Comparison of ENCODE assay signal across 12 cellular contexts in genomic region chr19:40567750-40568494, GRCh38. TPM values are rescaled to one million over a fixed set of nuclear protein-coding genes. Genes with fewer than 3 reads are reported as not detected.
A peak's percentile ranks its signal among the peaks of the same experiment; 100 is the strongest.
DNase-seq lines count a peak whose midpoint lies in the region; ATAC-seq and TF ChIP-seq lines count a peak whose summit lies in the region.
"Had no signal": no experiment of that assay in that cellular context is flagged by ENCODE, and none has a peak within 500 bp of the region (broad histone marks: within the 10 kb centered on the region; RNA-seq: fewer than 3 reads in every experiment).

No MANE protein-coding gene starts in this region.

- H3K36me3 ChIP-seq in Caco-2 (ENCODE audit: control insufficient read depth, insufficient read depth, low read length) (no peaks in the 10 kb centered on the region), SK-N-SH (replicated peaks in 1 of 2; ENCODE audit: control insufficient read depth in 1 of 2, insufficient read depth in 2 of 2, low read length in 1 of 2) (no peaks in the 10 kb centered on the region)
- H3K36me3 ChIP-seq: HAP-1, uterus had no signal

- no peak for TF ChIP-seq CTCF in Caco-2 (IDR thresholded peaks at IDR 0.05; ENCODE audit: insufficient read depth in 1 of 2, low read depth in 1 of 2, low read length in 1 of 2, severe bottlenecking in 1 of 2, unreplicated experiment in 1 of 2)
- TF ChIP-seq CTCF in SK-N-SH (IDR thresholded peaks at IDR 0.05), result no peak
- no peak for TF ChIP-seq CTCF in fibroblast of villous mesenchyme (IDR thresholded peaks at IDR 0.05; ENCODE audit: insufficient read depth, low read depth, low read length)
- no peak for TF ChIP-seq CTCF in retinal pigment epithelial cell (conservative IDR thresholded peaks at IDR 0.05; ENCODE audit: low read depth, low read length)
- TF ChIP-seq CTCF in endothelial cell (IDR thresholded peaks at IDR 0.05; ENCODE audit: unreplicated experiment), result no peak
- no peak for TF ChIP-seq CTCF in omental fat pad (IDR thresholded peaks at IDR 0.05)

- H3K4me3 Mint-ChIP-seq in Caco-2 (ENCODE audit: unreplicated experiment) (peak overlapping the region; percentile 14), endothelial cell (ENCODE audit: unreplicated experiment) (no peak overlapping the region)

- no TSS peak for BruUV-seq in Caco-2 (replicated peaks; lab: Mats Ljungman, UMichigan)

- no peaks in the 10 kb centered on the region for H4K20me1 ChIP-seq in SK-N-SH (ENCODE audit: insufficient read depth)

- H3K27me3 Mint-ChIP-seq in Caco-2 (ENCODE audit: insufficient read depth, unreplicated experiment) (peaks cover 8% of the 10 kb centered on the region), endothelial cell (ENCODE audit: unreplicated experiment) (peaks cover 27% of the 10 kb centered on the region)

- no peak for TF ChIP-seq EP300 in SK-N-SH (IDR thresholded peaks at IDR 0.05; ENCODE audit: borderline replicate concordance in 1 of 2, low read depth in 1 of 2, low read length in 1 of 2)

- no peak overlapping the region for H3K9ac ChIP-seq in SK-N-SH

- H3K27ac ChIP-seq in SK-N-SH (ENCODE audit: low read depth in 2 of 2, low read length in 1 of 2), result no peak overlapping the region
- H3K27ac ChIP-seq: uterus, VCaP had no signal

- H3K36me3 Mint-ChIP-seq in Caco-2 (ENCODE audit: insufficient read depth, unreplicated experiment) (peaks cover 5% of the 10 kb centered on the region), endothelial cell (ENCODE audit: low read depth, unreplicated experiment) (no peaks in the 10 kb centered on the region)

- 62% methylated on average over 16 of the region's 70 CpGs for WGBS in SK-N-SH (ENCODE audit: low lambda C conversion rate)

- DNase-seq in Caco-2, result no peak
- DNase-seq in SK-N-SH, result peak; percentile 70
- DNase-seq in fibroblast of villous mesenchyme (ENCODE audit: low read depth), result no peak
- no peak for DNase-seq in retinal pigment epithelial cell (ENCODE audit: low read depth)
- DNase-seq in endothelial cell (ENCODE audit: low spot score), result no peak
- DNase-seq in omental fat pad (ENCODE audit: low spot score), result no peak
- DNase-seq: NCI-H1092, uterus had no signal

- peaks cover 13% of the 10 kb centered on the region for H3K4me1 Mint-ChIP-seq in Caco-2 (ENCODE audit: low read depth, unreplicated experiment)
- H3K4me1 Mint-ChIP-seq in endothelial cell (ENCODE audit: unreplicated experiment), result peaks cover 9% of the 10 kb centered on the region

- no peaks in the 10 kb centered on the region for H3K9me3 ChIP-seq in Caco-2
- no peaks in the 10 kb centered on the region for H3K9me3 ChIP-seq in SK-N-SH
- H3K9me3 ChIP-seq: HAP-1, uterus had no signal

- H3K27ac Mint-ChIP-seq in Caco-2 (ENCODE audit: unreplicated experiment) (no peak overlapping the region), endothelial cell (ENCODE audit: unreplicated experiment) (no peak overlapping the region)

- ATAC-seq in HG03460 (IDR thresholded peaks at IDR 0.05; ENCODE audit: unreplicated experiment) (no peak), HG03520 (IDR thresholded peaks at IDR 0.05; ENCODE audit: unreplicated experiment) (no peak), omental fat pad (ENCODE audit: low FRiP score) (no peak)

- no peaks in the 10 kb centered on the region for H3K9me2 ChIP-seq in SK-N-SH

- H3K27me3 ChIP-seq in Caco-2 (replicated peaks; ENCODE audit: control insufficient read depth, insufficient read depth, low read length) (no peaks in the 10 kb centered on the region; the same call in 1 of the 2 replicates), SK-N-SH (ENCODE audit: insufficient read depth) (no peaks in the 10 kb centered on the region)
- H3K27me3 ChIP-seq: uterus had no signal

- intact Hi-C loops in Caco-2 (cut with micrococcal nuclease; ENCODE audit: unreplicated experiment), result no loop called here

- H2AFZ ChIP-seq in SK-N-SH (ENCODE audit: low read depth), result peak overlapping the region; percentile 76; the same call in 1 of the 2 replicates

- CTCF ChIA-PET in Caco-2 (lab: Charles Lee) (no interaction called here), SK-N-SH (lab: Yijun Ruan, JAX) (interaction anchor here (1.1 to 2.6 kb wide), 6 partner anchors 19 to 103 kb away, joined by 3 to 11 read pairs (median 6); partner anchors contain the start of gene BLVRB)

- no peaks in the 10 kb centered on the region for H3K79me2 ChIP-seq in SK-N-SH (ENCODE audit: insufficient read depth)

- POLR2A ChIA-PET in Caco-2 (lab: Charles Lee), result no interaction called here
- POLR2A ChIA-PET in SK-N-SH (lab: Yijun Ruan, JAX), result no interaction called here

- peaks cover 9% of the 10 kb centered on the region; the same call in 1 of the 2 replicates for H3K4me1 ChIP-seq in Caco-2
- peaks cover 0 to 9% of the 10 kb centered on the region in 2 experiments; a peak in 1 of 4 replicates for H3K4me1 ChIP-seq in SK-N-SH (ENCODE audit: control insufficient read depth in 1 of 2, insufficient read depth in 2 of 2, low read depth in 1 of 2, low read length in 1 of 2)

- H3K9me3 Mint-ChIP-seq in Caco-2 (ENCODE audit: unreplicated experiment) (peaks cover 9% of the 10 kb centered on the region), endothelial cell (ENCODE audit: unreplicated experiment) (no peaks in the 10 kb centered on the region)

- H3K4me3 ChIP-seq in Caco-2 (ENCODE audit: low read depth, low read length) (peak overlapping the region; percentile 15; the same call in 1 of the 2 replicates), SK-N-SH (ENCODE audit: low read depth in 2 of 2, low read length in 1 of 2) (peak overlapping the region; percentile 40 to 58), fibroblast of villous mesenchyme (ENCODE audit: low read depth, low read length) (peak overlapping the region; percentile 48), retinal pigment epithelial cell (ENCODE audit: low read length) (peak overlapping the region; percentile 20)
- H3K4me3 ChIP-seq: HAP-1 had no signal

- H3F3A ChIP-seq in SK-N-SH (replicated peaks; ENCODE audit: insufficient read depth), result peaks cover 8% of the 10 kb centered on the region

- no peak for TF ChIP-seq RAD21 in SK-N-SH (IDR thresholded peaks at IDR 0.05; ENCODE audit: low read length)

- peak overlapping the region; percentile 81 for H3K4me2 ChIP-seq in SK-N-SH

TF ChIP-seq in SK-N-SH, 30 proteins besides CTCF, POLR2A, EP300 and RAD21:
- TF ChIP-seq SMC3 (IDR thresholded peaks at IDR 0.05; ENCODE audit: low read depth, low read length) (no peak), FOXJ3 (CRISPR knock-in tag; IDR thresholded peaks at IDR 0.05) (no peak), FOSL2 (IDR thresholded peaks at IDR 0.05; ENCODE audit: borderline replicate concordance, low read depth) (no peak), YY1 (IDR thresholded peaks at IDR 0.05; ENCODE audit: low read depth) (no peak), CHD2 (IDR thresholded peaks at IDR 0.05; ENCODE audit: low read length, partially characterized antibody) (no peak), EZH2phosphoT487 (IDR thresholded peaks at IDR 0.05; ENCODE audit: borderline replicate concordance, low read depth) (no peak), RXRA (IDR thresholded peaks at IDR 0.05; ENCODE audit: borderline replicate concordance, low read depth) (no peak), TEAD4 (IDR thresholded peaks at IDR 0.05; ENCODE audit: borderline replicate concordance, insufficient read depth) (no peak), ELF1 (IDR thresholded peaks at IDR 0.05) (no peak)
- TF ChIP-seq, protein P1, sequence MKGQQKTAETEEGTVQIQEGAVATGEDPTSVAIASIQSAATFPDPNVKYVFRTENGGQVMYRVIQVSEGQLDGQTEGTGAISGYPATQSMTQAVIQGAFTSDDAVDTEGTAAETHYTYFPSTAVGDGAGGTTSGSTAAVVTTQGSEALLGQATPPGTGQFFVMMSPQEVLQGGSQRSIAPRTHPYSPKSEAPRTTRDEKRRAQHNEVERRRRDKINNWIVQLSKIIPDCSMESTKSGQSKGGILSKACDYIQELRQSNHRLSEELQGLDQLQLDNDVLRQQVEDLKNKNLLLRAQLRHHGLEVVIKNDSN (IDR thresholded peaks at IDR 0.05; ENCODE audit: borderline replicate concordance, low read depth), result no peak

RNA-seq across cellular contexts. Expression of gene SHKBP1, which starts 8.8 kb away (rescaled TPM):
- 81.6 and 82.6 TPM in 2 replicates for total RNA-seq in Caco-2 (2022)
- polyA plus RNA-seq in SK-N-SH (2012; rRNA removed), result 49.1 and 62.7 TPM in 2 replicates
- polyA plus RNA-seq in SK-N-SH (2012; cell fraction: cytosol; rRNA removed), result 18.1 and 37.6 TPM in 2 replicates
- polyA plus RNA-seq in SK-N-SH (2012; cell fraction: nucleus; rRNA removed), result 93.4 and 94.6 TPM in 2 replicates
- total RNA-seq in fibroblast of villous mesenchyme, result 17.7 and 20.9 TPM in 2 replicates
- 84.6 TPM for total RNA-seq in endothelial cell (ENCODE audit: unreplicated experiment)
- total RNA-seq in omental fat pad, result 10 to 100 TPM; 37.0 to 87.5 (median 47.8) TPM

RNA-seq across cellular contexts. Expression of gene LTBP4, which starts 33.2 kb away (rescaled TPM):
- total RNA-seq in Caco-2 (2022) (25.5 and 30.8 TPM in 2 replicates), fibroblast of villous mesenchyme (18.4 and 21.2 TPM in 2 replicates), endothelial cell (ENCODE audit: unreplicated experiment) (175 TPM), omental fat pad (100 to 1,000 TPM in 3 of 4 donors, 10 to 100 TPM in 1; 73.5 to 197 (median 114) TPM)
- polyA plus RNA-seq in SK-N-SH (2012; rRNA removed), result 15.9 and 24.8 TPM in 2 replicates
- polyA plus RNA-seq in SK-N-SH (2012; cell fraction: cytosol; rRNA removed), result 6.8 and 12.4 TPM in 2 replicates
- polyA plus RNA-seq in SK-N-SH (2012; cell fraction: nucleus; rRNA removed), result 185 and 324 TPM in 2 replicates
